11 cellular contexts compared by ENCODE assay signal in genomic region chr3:51557993-51558392, GRCh38.
"Had no signal": no experiment of that assay in that cellular context is flagged by ENCODE, and none has a peak within 500 bp of the region (broad histone marks: within the 10 kb centered on the region; RNA-seq: fewer than 3 reads in every experiment).

No MANE protein-coding gene starts in this region.

- H3K27ac ChIP-seq: GM23248 had no signal

- H3K4me1 ChIP-seq: HAP-1 had no signal

- H3K9me3 Mint-ChIP-seq: GM23338, H9, HFFc6 had no signal

- FAIRE-seq: H1, H54 had no signal

- H3K4me2 ChIP-seq: GM23338 had no signal

- H3K27ac Mint-ChIP-seq: GM23338, HFFc6 had no signal

- DNase-seq: GM23248, GOT3, H7, H9, HCEC 1CT, HFFc6 had no signal

- H3K9me3 ChIP-seq: HAP-1 had no signal

- H3K4me3 ChIP-seq: GM23248, GM23338, HAP-1 had no signal

- H2AFZ ChIP-seq: GM23248, GM23338 had no signal

- H3K9ac ChIP-seq: GM23248 had no signal

- ATAC-seq: GM23338, HCT116 had no signal

- H3K4me3 Mint-ChIP-seq: GM23338, H9, HFFc6 had no signal
